8 cellular contexts compared by ENCODE assay signal in genomic region chr5:137734962-137735530, GRCh38. TPM values are rescaled to one million over a fixed set of nuclear protein-coding genes. Genes with fewer than 3 reads are reported as not detected.
DNase-seq lines count a peak whose midpoint lies in the region; ATAC-seq, FAIRE-seq and TF ChIP-seq lines count a peak whose summit lies in the region.

No MANE protein-coding gene starts in this region.

- H3K27me3 ChIP-seq in HL-60 (ENCODE audit: insufficient read depth, poor library complexity, severe bottlenecking) (no peaks in the 10 kb centered on the region), GM12878 (replicated peaks in 1 of 2; ENCODE audit: control insufficient read depth in 2 of 2, insufficient read depth in 2 of 2, low read length in 1 of 2) (no peaks in the 10 kb centered on the region), smooth muscle cell (ENCODE audit: low read depth) (no peaks in the 10 kb centered on the region)

- CTCF ChIA-PET in GM12878 (lab: Yijun Ruan, JAX), result interaction anchor here (0.8 to 18.4 kb wide), 7 partner anchors 13 to 107 kb away, joined by 4 to 619 read pairs (median 20); no protein-coding TSS in a partner anchor

- H3K36me3 ChIP-seq in GM12878 (ENCODE audit: control insufficient read depth in 2 of 2, insufficient read depth in 2 of 2, low read length in 1 of 2) (no peaks in the 10 kb centered on the region), smooth muscle cell (ENCODE audit: low read depth) (no peaks in the 10 kb centered on the region)

- H3K4me3 ChIP-seq in HL-60 (replicated peaks; ENCODE audit: insufficient read depth, low read length) (peak overlapping the region; percentile 17; the same call in 1 of the 2 replicates), GM12878 (peak overlapping the region; percentile 61), smooth muscle cell (peak overlapping the region; percentile 52)

- H3K9ac ChIP-seq in GM12878 (ENCODE audit: control insufficient read depth, insufficient read depth, low read length) (peak overlapping the region; percentile 52), smooth muscle cell (ENCODE audit: low read depth) (peak overlapping the region; percentile 31)

- H3K79me2 ChIP-seq in GM12878 (ENCODE audit: control insufficient read depth, insufficient read depth, low read length) (peaks cover 8% of the 10 kb centered on the region), smooth muscle cell (ENCODE audit: low read depth) (no peaks in the 10 kb centered on the region)

- no peaks in the 10 kb centered on the region for H4K20me1 ChIP-seq in GM12878 (ENCODE audit: control insufficient read depth, insufficient read depth)
- H4K20me1 ChIP-seq in smooth muscle cell (ENCODE audit: low read depth), result no peaks in the 10 kb centered on the region

- POLR2A ChIA-PET in GM12878 (lab: Charles Lee), result interaction anchor here (1.3 kb wide), 1 partner anchor 16 kb away, joined by 4 read pairs; no protein-coding TSS in a partner anchor

- H3K4me1 ChIP-seq in GM12878 (ENCODE audit: control insufficient read depth, insufficient read depth, low read length), result peaks cover 15% of the 10 kb centered on the region
- H3K4me1 ChIP-seq in smooth muscle cell (ENCODE audit: low read depth), result peaks cover 21% of the 10 kb centered on the region

- no peak for TF ChIP-seq EP300 in GM12878 (IDR thresholded peaks at IDR 0.05; ENCODE audit: borderline replicate concordance in 1 of 2, control insufficient read depth in 1 of 2, low read depth in 2 of 2, low read length in 2 of 2)

- no TSS peak for BruUV-seq in GM12878 (replicated peaks; lab: Mats Ljungman, UMichigan)

- in situ Hi-C loops in GM12878 (cut with MboI), result loop anchor here (5.0 kb wide), 1 partner anchor 78 kb away; no protein-coding TSS in a partner anchor

- H3F3A ChIP-seq in smooth muscle cell (ENCODE audit: low read depth), result peaks cover 17% of the 10 kb centered on the region

- no peak for TF ChIP-seq RAD21 in GM12878 (IDR thresholded peaks at IDR 0.05; ENCODE audit: insufficient read depth, low read depth, low read length)

- ATAC-seq in GM18511 (IDR thresholded peaks at IDR 0.05; ENCODE audit: unreplicated experiment) (peak; percentile 27), GM12878 (peak; percentile 43), HG02970 (IDR thresholded peaks at IDR 0.05; ENCODE audit: low FRiP score, unreplicated experiment) (no peak)

- RAD21 ChIA-PET in GM12878 (lab: Charles Lee; ENCODE audit: unreplicated experiment), result interaction anchor here (1.1 to 3.2 kb wide), 4 partner anchors 18 to 105 kb away, joined by 4 to 28 read pairs (median 14); no protein-coding TSS in a partner anchor

- no peak for FAIRE-seq in GM12878 (lab: Jason Lieb, UNC)

- H3K27ac ChIP-seq in HL-60 (replicated peaks) (no peak overlapping the region), GM12878 (ENCODE audit: control insufficient read depth, insufficient read depth) (peak overlapping the region; percentile 86), smooth muscle cell (ENCODE audit: low read depth) (peak overlapping the region; percentile 80)

- TF ChIP-seq POLR2A in GM12878 (IDR thresholded peaks at IDR 0.05; ENCODE audit: low read depth, low read length), result no peak

- 67% methylated on average over 14 of the region's 14 CpGs for whole genome bisulfite sequencing in GM12878 (ENCODE audit: insufficient coverage, insufficient replicate concordance, low lambda C conversion rate, missing lambda C conversion rate)
- 14% methylated on average over 14 of the region's 14 CpGs for WGBS in smooth muscle cell (ENCODE audit: low lambda C conversion rate)

- H2AFZ ChIP-seq in GM12878 (ENCODE audit: control insufficient read depth, low read depth, low read length), result peak overlapping the region; percentile 11
- H2AFZ ChIP-seq in smooth muscle cell (ENCODE audit: low read depth), result peak overlapping the region; percentile 85

- no peak for TF ChIP-seq CTCF in HL-60 (IDR thresholded peaks at IDR 0.05; ENCODE audit: insufficient read depth, low read length)
- no peak for TF ChIP-seq CTCF in GM12878 (IDR thresholded peaks at IDR 0.05 in 2 of 3, conservative IDR thresholded peaks at IDR 0.05 in 1 of 3; ENCODE audit: control insufficient read depth in 2 of 3, extremely low read depth in 1 of 3, insufficient read depth in 1 of 3, low read depth in 3 of 3, low read length in 3 of 3)
- no peak for TF ChIP-seq CTCF in smooth muscle cell (IDR thresholded peaks at IDR 0.05; ENCODE audit: borderline replicate concordance, insufficient read depth, poor library complexity, severe bottlenecking)

- peak overlapping the region; percentile 88 for H3K4me2 ChIP-seq in GM12878 (ENCODE audit: control insufficient read depth, insufficient read depth)
- peak overlapping the region; percentile 90 for H3K4me2 ChIP-seq in smooth muscle cell

- no peaks in the 10 kb centered on the region; the same call in 2 of the 3 replicates for H3K9me3 ChIP-seq in GM12878 (replicated peaks; ENCODE audit: control insufficient read depth, insufficient read depth, low read length)
- H3K9me3 ChIP-seq in smooth muscle cell (replicated peaks; ENCODE audit: low read depth), result no peaks in the 10 kb centered on the region

- DNase-seq in AG08395 (ENCODE audit: low spot score), result peak; percentile 22
- DNase-seq in HL-60 (ENCODE audit: low read depth in 1 of 2, low spot score in 1 of 2), result no peak
- no peak for DNase-seq in GM12878 (ENCODE audit: low read depth, low spot score)
- DNase-seq in iPS-NIHi7 (ENCODE audit: extremely low spot score), result peak; percentile 49
- DNase-seq in smooth muscle cell (lab: John Stamatoyannopoulos, UW; ENCODE audit: unreplicated experiment), result no peak
- no peak for DNase-seq in putamen (ENCODE audit: low spot score)

- intact Hi-C loops in GM12878 (cut with micrococcal nuclease; ENCODE audit: unreplicated experiment), result no loop called here

- SMC1A ChIA-PET in GM12878 (lab: Charles Lee; ENCODE audit: uncharacterized antibody, unreplicated experiment), result interaction anchor here (1.3 to 4.4 kb wide), 5 partner anchors 11 to 108 kb away, joined by 4 to 56 read pairs (median 10); no protein-coding TSS in a partner anchor

RNA-seq across cellular contexts. Expression of gene KLHL3, which starts 0.8 kb away (rescaled TPM):
- 49.4 and 54.9 TPM in 2 replicates for total RNA-seq in GM12878 (2013; cell fraction: nucleolus; rRNA removed)
- total RNA-seq in GM12878 (2014; rRNA removed) (5.3 and 6.3 TPM in 2 replicates), GM12878 (2014; rRNA removed; fragmentation: Illumina TruSeq; extraction: Trizol) (5.8 and 7.0 TPM in 2 replicates), GM12878 (2021) (11.7 and 14.2 TPM in 2 replicates), smooth muscle cell (3.5 and 9.1 TPM in 2 replicates)
- 6.9 TPM for polyA plus RNA-seq in GM12878 (2011; ENCODE audit: low read depth)
- polyA plus RNA-seq in GM12878 (2011; rRNA removed) (9.9 and 10.6 TPM in 2 replicates), GM12878 (2014; fragmentation: Illumina TruSeq; extraction: Trizol) (6.8 and 6.9 TPM in 2 replicates), GM12878 (2014; fragmentation: Nextera tagmentation; extraction: Ambion mirVana) (1 to 10 TPM; 1.7 to 2.3 TPM), GM12878 (2014; rRNA removed) (7.1 and 10.1 TPM in 2 replicates), GM12878 (2016; fragmentation: Nextera tagmentation; extraction: Ambion mirVana) (1 to 10 TPM; 4.9 to 5.4 TPM), smooth muscle cell (2.3 and 3.6 TPM in 2 replicates)
- polyA plus RNA-seq in GM12878 (2011; cell fraction: cytosol; rRNA removed), result 6.1 and 7.2 TPM in 2 replicates
- polyA plus RNA-seq in GM12878 (2011; cell fraction: nucleus; rRNA removed), result 20.7 and 23.2 TPM in 2 replicates
- 6.8 and 7.9 TPM in 2 replicates for polyA plus RNA-seq in GM12878 (2012)
- 31.1 and 41.2 TPM in 2 replicates for polyA minus RNA-seq in GM12878 (2011; rRNA and poly(A)+ RNA removed)
- polyA minus RNA-seq in GM12878 (2011; cell fraction: cytosol; rRNA and poly(A)+ RNA removed), result 5.2 and 6.0 TPM in 2 replicates
- polyA minus RNA-seq in GM12878 (2011; cell fraction: nucleus; rRNA and poly(A)+ RNA removed), result 17.9 and 24.6 TPM in 2 replicates

RNA-seq across cellular contexts. Expression of gene HNRNPA0, which starts 19.1 kb away (rescaled TPM):
- total RNA-seq in GM12878 (2013; cell fraction: nucleolus; rRNA removed), result 20.8 and 23.0 TPM in 2 replicates
- 7.9 and 10.7 TPM in 2 replicates for total RNA-seq in GM12878 (2014; rRNA removed)
- total RNA-seq in GM12878 (2014; rRNA removed; fragmentation: Illumina TruSeq; extraction: Trizol), result 12.9 and 14.3 TPM in 2 replicates
- 44.4 and 45.0 TPM in 2 replicates for total RNA-seq in GM12878 (2021)
- 7.0 TPM for polyA plus RNA-seq in GM12878 (2011; ENCODE audit: low read depth)
- 15.5 and 18.4 TPM in 2 replicates for polyA plus RNA-seq in GM12878 (2011; rRNA removed)
- 13.6 and 23.7 TPM in 2 replicates for polyA plus RNA-seq in GM12878 (2011; cell fraction: cytosol; rRNA removed)
- 6.8 and 13.6 TPM in 2 replicates for polyA plus RNA-seq in GM12878 (2011; cell fraction: nucleus; rRNA removed)
- 23.4 and 29.1 TPM in 2 replicates for polyA plus RNA-seq in GM12878 (2012)
- polyA plus RNA-seq in GM12878 (2014; fragmentation: Illumina TruSeq; extraction: Trizol), result 23.4 and 26.1 TPM in 2 replicates
- 1 to 10 TPM; 7.3 to 8.2 TPM for polyA plus RNA-seq in GM12878 (2014; fragmentation: Nextera tagmentation; extraction: Ambion mirVana)
- 37.8 and 48.1 TPM in 2 replicates for polyA plus RNA-seq in GM12878 (2014; rRNA removed)
- polyA plus RNA-seq in GM12878 (2016; fragmentation: Nextera tagmentation; extraction: Ambion mirVana), result 1 to 10 TPM; 6.3 to 9.4 TPM
- polyA minus RNA-seq in GM12878 (2011; rRNA and poly(A)+ RNA removed), result 7.8 and 11.1 TPM in 2 replicates
- polyA minus RNA-seq in GM12878 (2011; cell fraction: cytosol; rRNA and poly(A)+ RNA removed), result 7.7 and 8.0 TPM in 2 replicates
- polyA minus RNA-seq in GM12878 (2011; cell fraction: nucleus; rRNA and poly(A)+ RNA removed), result 7.1 and 12.8 TPM in 2 replicates
- total RNA-seq in smooth muscle cell, result 18.8 and 20.8 TPM in 2 replicates
- polyA plus RNA-seq in smooth muscle cell, result 11.5 and 14.4 TPM in 2 replicates

Comparison
In these comparisons a context has a peak if more than half of its experiments do, and no peak if none do; other contexts are left out.
1. DNase-seq: peak in AG08395 (single experiment) and iPS-NIHi7 (single experiment); none in HL-60 (0 of 2), GM12878 (single experiment), smooth muscle cell (single experiment) and putamen (single experiment).
2. Peak in every context shown above with its lines, with median percentiles within 50 percentile points of each other: H3K4me3 ChIP-seq.